27 cellular contexts compared by ENCODE assay signal in the genomic region with DNA sequence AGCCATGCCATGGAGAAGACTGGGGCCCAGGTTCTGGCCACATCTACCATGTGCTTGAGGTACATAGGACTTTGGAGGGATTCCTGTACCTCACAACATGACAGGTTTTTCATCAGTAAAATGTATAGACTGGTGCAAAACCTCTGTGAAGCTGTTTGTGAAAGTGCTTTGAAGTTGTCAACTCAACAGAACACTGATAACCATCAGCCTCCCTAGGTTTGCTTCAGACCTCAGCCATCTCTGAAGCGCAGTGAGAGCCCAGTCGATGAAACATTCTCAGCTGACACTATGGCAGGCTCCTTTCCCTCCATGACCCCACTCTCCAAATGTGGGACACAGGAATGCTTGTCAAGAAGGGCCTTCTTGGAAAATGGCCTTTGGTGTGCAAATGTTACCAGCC.
"Had no signal": no experiment of that assay in that cellular context is flagged by ENCODE, and none has a peak within 500 bp of the region (broad histone marks: within the 10 kb centered on the region; RNA-seq: fewer than 3 reads in every experiment).

No MANE protein-coding gene starts in this region.

- H3K27me3 Mint-ChIP-seq: stimulated activated memory B cell treated with anti-CD40 and anti-IgM and Interleukin-4, amounts not matched to agents 10 μg/mL and 1 μg/mL and 100 μg/mL, for 72 hours; type B pancreatic cell had no signal

- H3K4me3 Mint-ChIP-seq: immature natural killer cell; nephron; neural crest cell; stimulated activated memory B cell treated with anti-CD40 and anti-IgM and Interleukin-4, amounts not matched to agents 10 μg/mL and 1 μg/mL and 100 μg/mL, for 72 hours; stimulated activated naive CD8-positive, alpha-beta T cell treated with anti-CD3 and anti-CD28 coated beads, Interleukin-15, amount 100 ng/mL, for 72 hours; type B pancreatic cell had no signal

- H3K27ac Mint-ChIP-seq: immature natural killer cell; naive thymus-derived CD8-positive, alpha-beta T cell; nephron; stimulated activated memory B cell treated with anti-CD40 and anti-IgM and Interleukin-4, amounts not matched to agents 10 μg/mL and 1 μg/mL and 100 μg/mL, for 72 hours; stimulated activated naive CD8-positive, alpha-beta T cell treated with anti-CD3 and anti-CD28 coated beads, Interleukin-15, amount 100 ng/mL, for 72 hours; type B pancreatic cell had no signal

- ATAC-seq: left colon; left lung; lower lobe of right lung; naive thymus-derived CD8-positive, alpha-beta T cell; right lobe of liver; stimulated activated memory B cell treated with anti-CD40 and anti-IgM and Interleukin-4, amounts not matched to agents 10 μg/mL and 1 μg/mL and 100 μg/mL, for 72 hours; stimulated activated naive CD8-positive, alpha-beta T cell treated with anti-CD3 and anti-CD28 coated beads, Interleukin-15, amount 100 ng/mL, for 72 hours had no signal

- DNase-seq: hypothalamus; immature natural killer cell; kidney; left colon; left lung; lower lobe of right lung; mammary epithelial cell; mesenchymal stem cell; naive thymus-derived CD8-positive, alpha-beta T cell; nucleus accumbens; ovary; right lobe of liver; stimulated activated CD4-positive, alpha-beta T cell treated with anti-CD3 and anti-CD28 coated beads, Interleukin-1b, Interleukin-23, amount 100 ng/mL, for 48 hours; stimulated activated CD4-positive, alpha-beta T cell treated with anti-CD3 and anti-CD28 coated beads, Interleukin-2, amount 100 ng/mL, for 48 hours; stimulated activated CD4-positive, alpha-beta T cell treated with anti-CD3 and anti-CD28 coated beads, Interleukin-4, amount 100 ng/mL, for 4 hours; stimulated activated CD8-positive, alpha-beta memory T cell treated with anti-CD3 and anti-CD28 coated beads, Interleukin-4, amount 100 ng/mL, for 48 hours; stimulated activated naive CD4-positive, alpha-beta T cell treated with Interleukin-2 at 50 U/mL for 16 hours; stimulated activated naive CD8-positive, alpha-beta T cell treated with anti-CD3 and anti-CD28 coated beads, Interleukin-15, amount 100 ng/mL, for 72 hours; substantia nigra had no signal

- H3K9me3 Mint-ChIP-seq: immature natural killer cell; nephron; neural crest cell; stimulated activated memory B cell treated with anti-CD40 and anti-IgM and Interleukin-4, amounts not matched to agents 10 μg/mL and 1 μg/mL and 100 μg/mL, for 72 hours; stimulated activated naive CD8-positive, alpha-beta T cell treated with anti-CD3 and anti-CD28 coated beads, Interleukin-15, amount 100 ng/mL, for 72 hours; type B pancreatic cell had no signal

- H3K4me1 Mint-ChIP-seq: immature natural killer cell; stimulated activated memory B cell treated with anti-CD40 and anti-IgM and Interleukin-4, amounts not matched to agents 10 μg/mL and 1 μg/mL and 100 μg/mL, for 72 hours; stimulated activated naive CD8-positive, alpha-beta T cell treated with anti-CD3 and anti-CD28 coated beads, Interleukin-15, amount 100 ng/mL, for 72 hours had no signal

- H3K4me3 ChIP-seq: left lung, lower lobe of right lung, ovary, right atrium auricular region, right lobe of liver, smooth muscle cell, tibial nerve, vagina had no signal
